ENCODE assay signal across 15 cellular contexts in the genomic region with DNA sequence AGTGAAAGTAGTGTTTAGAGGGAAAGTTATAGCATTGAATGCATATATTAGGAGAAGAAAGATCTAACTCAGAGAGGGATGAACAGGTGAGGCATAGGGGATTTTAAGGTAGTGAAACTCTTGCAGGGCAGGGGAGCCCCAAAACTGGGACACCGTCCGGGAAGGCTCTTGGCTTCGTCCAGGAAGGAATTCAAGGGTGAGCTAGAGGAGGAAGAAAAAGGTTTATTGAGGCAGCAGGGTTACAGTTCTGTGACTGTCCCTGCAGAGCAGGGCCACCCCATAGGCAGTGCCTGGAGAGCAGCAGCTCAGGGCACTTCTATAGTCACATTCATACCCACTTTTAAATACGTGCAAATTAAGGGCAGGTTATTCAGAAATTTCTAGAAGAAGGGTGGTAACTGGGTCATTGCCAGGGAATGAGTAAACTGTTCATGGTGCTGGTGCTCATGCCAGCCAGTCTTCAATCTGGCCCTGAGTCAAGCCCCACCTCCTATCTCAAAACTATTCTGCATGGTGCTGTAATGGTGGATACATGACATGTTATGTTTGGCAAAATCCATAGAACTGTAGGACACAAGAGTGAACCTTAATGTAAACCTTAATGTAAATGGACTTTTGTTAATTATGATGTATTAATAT. TPM values are rescaled to one million over a fixed set of nuclear protein-coding genes. Genes with fewer than 3 reads are reported as not detected.
DNase-seq lines count a peak whose midpoint lies in the region; ATAC-seq and TF ChIP-seq lines count a peak whose summit lies in the region.
"Had no signal": no experiment of that assay in that cellular context is flagged by ENCODE, and none has a peak within 500 bp of the region (broad histone marks: within the 10 kb centered on the region; RNA-seq: fewer than 3 reads in every experiment).

No MANE protein-coding gene starts in this region.

- H3K36me3 ChIP-seq in Peyer's patch (peaks cover 0 to 5% (median 0%) of the 10 kb centered on the region in 3 donors), upper lobe of right lung (no peaks in the 10 kb centered on the region)
- H3K36me3 ChIP-seq: BLaER1, gastrocnemius medialis had no signal

- no peaks in the 10 kb centered on the region for H3K27me3 ChIP-seq in Peyer's patch
- no peaks in the 10 kb centered on the region for H3K27me3 ChIP-seq in upper lobe of right lung
- H3K27me3 ChIP-seq: BLaER1, gastrocnemius medialis had no signal

- intact Hi-C loops in upper lobe of right lung (cut with DNase I) = no loop called here

- H3K4me3 Mint-ChIP-seq in activated naive CD4-positive, alpha-beta T cell treated with anti-CD3 and anti-CD28 coated beads, Interleukin-2, amount 50 U/mL, for 24 hours = no peak overlapping the region

- peaks cover 0 to 61% (median 5%) of the 10 kb centered on the region in 4 donors for H3K4me1 ChIP-seq in Peyer's patch
- H3K4me1 ChIP-seq in upper lobe of right lung = peaks cover 28% of the 10 kb centered on the region
- H3K4me1 ChIP-seq: gastrocnemius medialis had no signal

- H3K27me3 Mint-ChIP-seq in activated naive CD4-positive, alpha-beta T cell treated with anti-CD3 and anti-CD28 coated beads, Interleukin-2, amount 50 U/mL, for 24 hours = no peaks in the 10 kb centered on the region

- H3K9me3 Mint-ChIP-seq in activated naive CD4-positive, alpha-beta T cell treated with anti-CD3 and anti-CD28 coated beads, Interleukin-2, amount 50 U/mL, for 24 hours = no peaks in the 10 kb centered on the region
- H3K9me3 Mint-ChIP-seq in activated naive CD4-positive, alpha-beta T cell treated with anti-CD3 and anti-CD28 coated beads, Interleukin-2, amount 50 U/mL, for 72 hours = peaks cover 0 to 5% of the 10 kb centered on the region in 2 donors

- peaks cover 3% of the 10 kb centered on the region for H3K36me3 Mint-ChIP-seq in activated naive CD4-positive, alpha-beta T cell treated with anti-CD3 and anti-CD28 coated beads, Interleukin-2, amount 50 U/mL, for 24 hours
- H3K36me3 Mint-ChIP-seq in activated naive CD4-positive, alpha-beta T cell treated with anti-CD3 and anti-CD28 coated beads, Interleukin-2, amount 50 U/mL, for 72 hours = peaks cover 4 to 33% of the 10 kb centered on the region in 2 donors

- no peak for DNase-seq in activated naive CD4-positive, alpha-beta T cell treated with anti-CD3 and anti-CD28 coated beads, Interleukin-2, amount 50 U/mL, for 72 hours (ENCODE audit: low spot score in 2 of 2)
- DNase-seq in Peyer's patch (no peak), fibroblast of the conjunctiva (ENCODE audit: low read depth) (peak; percentile 10), upper lobe of right lung (no peak), HT-29 (ENCODE audit: low spot score) (no peak), putamen (ENCODE audit: low spot score) (no peak)
- DNase-seq: activated CD8-positive, alpha-beta memory T cell treated with anti-CD3 and anti-CD28 coated beads, Interleukin-2, amount 50 U/mL, for 48 hours; caudate nucleus; gastrocnemius medialis; NCI-H1694 treated with DMSO at 0.1 percent for 48 hours had no signal

- H3K4me3 ChIP-seq in Peyer's patch = no peak overlapping the region
- no peak overlapping the region for H3K4me3 ChIP-seq in upper lobe of right lung
- H3K4me3 ChIP-seq: BLaER1 had no signal

- no peak for ATAC-seq in activated naive CD4-positive, alpha-beta T cell treated with anti-CD3 and anti-CD28 coated beads, Interleukin-2, amount 50 U/mL, for 72 hours
- ATAC-seq in upper lobe of right lung (no peak), HG03039 (IDR thresholded peaks at IDR 0.05; ENCODE audit: unreplicated experiment) (no peak)
- ATAC-seq: gastrocnemius medialis, GM12878 had no signal

- H3K27ac ChIP-seq in Peyer's patch (peak overlapping the region; percentile 30 to 91 (median 83)), upper lobe of right lung (peak overlapping the region; percentile 81)

- H3K9me3 ChIP-seq in Peyer's patch (no peaks in the 10 kb centered on the region), upper lobe of right lung (no peaks in the 10 kb centered on the region)
- H3K9me3 ChIP-seq: BLaER1, gastrocnemius medialis had no signal

- TF ChIP-seq CTCF in Peyer's patch (IDR thresholded peaks at IDR 0.05) (no peak), upper lobe of right lung (IDR thresholded peaks at IDR 0.05) (no peak)

- H3K4me1 Mint-ChIP-seq in activated naive CD4-positive, alpha-beta T cell treated with anti-CD3 and anti-CD28 coated beads, Interleukin-2, amount 50 U/mL, for 24 hours = peaks cover 89% of the 10 kb centered on the region

- H3K27ac Mint-ChIP-seq in activated naive CD4-positive, alpha-beta T cell treated with anti-CD3 and anti-CD28 coated beads, Interleukin-2, amount 50 U/mL, for 24 hours = peak overlapping the region; percentile 69
- peak overlapping the region in 1 of 2 donors; percentile 70 for H3K27ac Mint-ChIP-seq in activated naive CD4-positive, alpha-beta T cell treated with anti-CD3 and anti-CD28 coated beads, Interleukin-2, amount 50 U/mL, for 72 hours

- TF ChIP-seq POLR2A in Peyer's patch (IDR thresholded peaks at IDR 0.05) = no peak

RNA-seq across cellular contexts. Expression of a gene that starts 1.2 kb away (rescaled TPM):
- 10 to 100 TPM; 17.8 to 85.9 TPM for total RNA-seq in activated naive CD4-positive, alpha-beta T cell treated with anti-CD3 and anti-CD28 coated beads, Interleukin-2, amount 50 U/mL, for 72 hours
- total RNA-seq in Peyer's patch (10 to 100 TPM; 33.9 to 73.1 (median 63.5) TPM), upper lobe of right lung (60.0 TPM)
- 51.0 and 54.3 TPM in 2 replicates for total RNA-seq in HT-29 (2014; rRNA removed; shearing (Covaris generic))
- total RNA-seq: smooth muscle cell had no signal

RNA-seq across cellular contexts. Expression of a gene that starts 32.7 kb away (rescaled TPM):
- total RNA-seq in activated naive CD4-positive, alpha-beta T cell treated with anti-CD3 and anti-CD28 coated beads, Interleukin-2, amount 50 U/mL, for 72 hours = 10 to 100 TPM; 21.8 to 76.6 TPM
- total RNA-seq in Peyer's patch (10 to 100 TPM in 3 of 4 donors, 1 to 10 TPM in 1; 7.1 to 53.6 (median 16.7) TPM), upper lobe of right lung (47.4 TPM)
- total RNA-seq in HT-29 (2014; rRNA removed; shearing (Covaris generic)) = 53.9 and 70.9 TPM in 2 replicates
